ENCODE assay signal across 1 cellular context in the genomic region with DNA sequence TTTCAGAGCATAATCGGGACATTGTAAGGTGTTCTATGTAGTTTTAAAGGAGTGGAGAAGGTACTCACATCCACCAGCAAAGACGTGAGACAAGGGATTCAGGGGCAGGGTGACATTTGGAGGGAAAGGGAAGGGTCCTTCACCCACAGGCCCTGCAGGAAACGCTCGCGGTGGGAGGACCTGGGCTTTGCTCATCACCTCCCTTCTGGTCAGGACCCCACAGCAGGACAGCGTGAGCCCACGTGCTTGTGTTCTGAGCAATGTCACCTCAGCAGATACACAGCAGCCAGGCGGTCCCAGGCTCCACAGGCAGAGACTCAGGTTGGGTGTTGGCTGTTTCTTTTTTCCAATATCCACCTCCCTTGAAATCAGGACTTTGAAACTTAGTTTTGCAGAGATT.
TF ChIP-seq lines count a peak whose summit lies in the region.

No MANE protein-coding gene starts in this region.

TF ChIP-seq in H1, 55 proteins besides CTCF, POLR2A, EP300 and RAD21:
- TF ChIP-seq NANOG (IDR thresholded peaks at IDR 0.05; ENCODE audit: insufficient read depth, low read depth, low read length, poor library complexity, severe bottlenecking) (no peak), BACH1 (IDR thresholded peaks at IDR 0.05; ENCODE audit: low read length) (no peak)
